Comparison of ENCODE assay signal across 11 cellular contexts in genomic region chr17:46831573-46832305, GRCh38. TPM values are rescaled to one million over a fixed set of nuclear protein-coding genes. Genes with fewer than 3 reads are reported as not detected.
"Had no signal": no experiment of that assay in that cellular context is flagged by ENCODE, and none has a peak within 500 bp of the region (broad histone marks: within the 10 kb centered on the region; RNA-seq: fewer than 3 reads in every experiment).

No MANE protein-coding gene starts in this region.

- H3K36me3 ChIP-seq: heart left ventricle, pancreas, tibial nerve had no signal

- H3K4me3 Mint-ChIP-seq: activated naive CD4-positive, alpha-beta T cell treated with anti-CD3 and anti-CD28 coated beads for 36 hours; natural killer cell treated with Interleukin-12 subunit alpha and Interleukin-12 subunit beta and Interleukin-15 and Interleukin-18, amount 100 ng/mL, for 72 hours; T-cell had no signal

- H3K4me3 ChIP-seq: heart left ventricle, pancreas, SK-N-MC, tibial nerve had no signal

- H3K27me3 ChIP-seq: heart left ventricle, pancreas had no signal

- H3K4me1 ChIP-seq: heart left ventricle, pancreas, tibial nerve had no signal

- H3K27ac Mint-ChIP-seq: activated naive CD4-positive, alpha-beta T cell treated with anti-CD3 and anti-CD28 coated beads for 36 hours; natural killer cell treated with Interleukin-12 subunit alpha and Interleukin-12 subunit beta and Interleukin-15 and Interleukin-18, amount 100 ng/mL, for 72 hours; T-cell had no signal

- FAIRE-seq: keratinocyte, pancreas had no signal

- H3K36me3 Mint-ChIP-seq: natural killer cell treated with Interleukin-12 subunit alpha and Interleukin-12 subunit beta and Interleukin-15 and Interleukin-18, amount 100 ng/mL, for 72 hours; T-cell had no signal

- DNase-seq: activated CD4-positive, alpha-beta T cell treated with anti-CD3 and anti-CD28 coated beads for 48 hours; activated naive CD4-positive, alpha-beta T cell treated with anti-CD3 and anti-CD28 coated beads for 36 hours; foreskin melanocyte; heart left ventricle; pancreas; T-cell had no signal

- ATAC-seq: heart left ventricle, pancreas, T-cell had no signal

- H3K9me3 ChIP-seq: heart left ventricle, pancreas, tibial nerve had no signal

- H3K27ac ChIP-seq: pancreas, SK-N-MC, tibial nerve, VCaP had no signal

- H3K9me3 Mint-ChIP-seq: activated naive CD4-positive, alpha-beta T cell treated with anti-CD3 and anti-CD28 coated beads for 36 hours; natural killer cell treated with Interleukin-12 subunit alpha and Interleukin-12 subunit beta and Interleukin-15 and Interleukin-18, amount 100 ng/mL, for 72 hours; T-cell had no signal

RNA-seq across cellular contexts. Expression of gene WNT3, which starts 13.2 kb away (rescaled TPM):
- total RNA-seq: activated naive CD4-positive, alpha-beta T cell treated with anti-CD3 and anti-CD28 coated beads for 36 hours had no signal

RNA-seq across cellular contexts. Expression of gene WNT9B, which starts 19.6 kb away (rescaled TPM):
- total RNA-seq: activated naive CD4-positive, alpha-beta T cell treated with anti-CD3 and anti-CD28 coated beads for 36 hours; natural killer cell treated with Interleukin-12 subunit alpha and Interleukin-12 subunit beta and Interleukin-15 and Interleukin-18, amount 100 ng/mL, for 72 hours; T-cell had no signal
- polyA plus RNA-seq: keratinocyte, pancreas had no signal
